In genomic region chr17:81939881-81940385, GRCh38 we compare ENCODE assay signal across 17 cellular contexts. TPM values are rescaled to one million over a fixed set of nuclear protein-coding genes. Genes with fewer than 3 reads are reported as not detected.
DNase-seq lines count a peak whose midpoint lies in the region; ATAC-seq and TF ChIP-seq lines count a peak whose summit lies in the region.
"Had no signal": no experiment of that assay in that cellular context is flagged by ENCODE, and none has a peak within 500 bp of the region (broad histone marks: within the 10 kb centered on the region; RNA-seq: fewer than 3 reads in every experiment).

No MANE protein-coding gene starts in this region.

- H3K9me3 ChIP-seq in breast epithelium = no peaks in the 10 kb centered on the region
- H3K9me3 ChIP-seq in aorta (ENCODE audit: control insufficient read depth, low read length) = no peaks in the 10 kb centered on the region
- no peaks in the 10 kb centered on the region for H3K9me3 ChIP-seq in BE2C
- H3K9me3 ChIP-seq: adrenal gland, transverse colon had no signal

- no peaks in the 10 kb centered on the region for H3K9me3 Mint-ChIP-seq in MCF 10A (ENCODE audit: unreplicated experiment)
- H3K9me3 Mint-ChIP-seq: activated B cell treated with CpG ODN at 0.5 μM for 24 hours had no signal

- H3K27ac ChIP-seq in breast epithelium (peak overlapping the region; percentile 50 to 75), aorta (ENCODE audit: low read depth in 1 of 2, low read length in 2 of 2) (no peak overlapping the region)
- H3K27ac ChIP-seq: adrenal gland, transverse colon had no signal

- no peak overlapping the region for H3K4me3 Mint-ChIP-seq in MCF 10A (ENCODE audit: unreplicated experiment)
- H3K4me3 Mint-ChIP-seq: activated B cell treated with CpG ODN at 0.5 μM for 24 hours had no signal

- DNase-seq in breast epithelium (ENCODE audit: low spot score in 2 of 2) (no peak), MCF 10A (ENCODE audit: unreplicated experiment) (no peak), Right ventricle myocardium inferior (ENCODE audit: missing footprints) (peak; percentile 83), nucleus accumbens (lab: John Stamatoyannopoulos, UW) (peak in 41 of 56 donors; percentile 7 to 78 (median 42)), aorta (peak; percentile 88 to 92), BE2C (no peak), NCI-H1048 (lab: John Stamatoyannopoulos, UW) (no peak)
- DNase-seq: activated B cell treated with CpG ODN at 0.5 μM for 24 hours, adrenal gland, NCI-H1105 treated with DMSO at 0.1 percent for 48 hours, NCI-H446, transverse colon had no signal

- H3K27me3 Mint-ChIP-seq in MCF 10A (ENCODE audit: insufficient read depth, unreplicated experiment) = no peaks in the 10 kb centered on the region

- TF ChIP-seq CTCF in breast epithelium (IDR thresholded peaks at IDR 0.05) (no peak), MCF 10A (IDR thresholded peaks at IDR 0.05; ENCODE audit: unreplicated experiment) (no peak), BE2C (IDR thresholded peaks at IDR 0.05; ENCODE audit: low read depth, low read length) (no peak)

- H3K36me3 Mint-ChIP-seq in MCF 10A (ENCODE audit: insufficient read depth, unreplicated experiment) = no peaks in the 10 kb centered on the region

- CTCF ChIA-PET in MCF 10A (lab: Yijun Ruan, JAX) = interaction anchor here (0.5 kb wide), 1 partner anchor 19 kb away, joined by 4 read pairs; no protein-coding TSS in a partner anchor

- TF ChIP-seq POLR2A in breast epithelium (IDR thresholded peaks at IDR 0.05) = no peak

- WGBS in aorta, 2 donors = 11 to 15% methylated on average over 21 of the region's 21 CpGs

- BruUV-seq in MCF 10A (replicated peaks; lab: Mats Ljungman, UMichigan) = no TSS peak

- H3K4me1 Mint-ChIP-seq in MCF 10A (ENCODE audit: insufficient read depth, unreplicated experiment) = peaks cover 7% of the 10 kb centered on the region

- no peaks in the 10 kb centered on the region for H3K36me3 ChIP-seq in breast epithelium
- H3K36me3 ChIP-seq in aorta (ENCODE audit: control insufficient read depth in 1 of 2, insufficient read depth in 2 of 2, low read length in 1 of 2) = no peaks in the 10 kb centered on the region
- peaks cover 7% of the 10 kb centered on the region; the same call in 1 of the 2 replicates for H3K36me3 ChIP-seq in BE2C
- H3K36me3 ChIP-seq: adrenal gland, transverse colon had no signal

- POLR2A ChIA-PET in MCF 10A (lab: Yijun Ruan, JAX) = interaction anchor here (0.7 kb wide), 1 partner anchor 8 kb away, joined by 3 read pairs; no protein-coding TSS in a partner anchor

- H3K4me3 ChIP-seq in breast epithelium (peak overlapping the region in 2 of 3 donors; percentile 25 to 57), aorta (ENCODE audit: low read length in 2 of 2) (no peak overlapping the region), BE2C (ENCODE audit: low read depth, low read length) (no peak overlapping the region)
- H3K4me3 ChIP-seq: adrenal gland, transverse colon had no signal

- intact Hi-C loops in breast epithelium (cut with DNase I; ENCODE audit: low total_unique reads) = no loop called here
- intact Hi-C loops in MCF 10A (cut with micrococcal nuclease) = no loop called here
- intact Hi-C loops in Right ventricle myocardium inferior (cut with DNase I) = loop anchor here (5.0 kb wide), 1 partner anchor 118 kb away; no protein-coding TSS in a partner anchor
- intact Hi-C loops in aorta (cut with DNase I) = no loop called here

- no peak overlapping the region for H3K27ac Mint-ChIP-seq in MCF 10A (ENCODE audit: low read depth, unreplicated experiment)
- H3K27ac Mint-ChIP-seq: activated B cell treated with CpG ODN at 0.5 μM for 24 hours had no signal

- H3K27me3 ChIP-seq in breast epithelium (no peaks in the 10 kb centered on the region), aorta (ENCODE audit: control insufficient read depth in 1 of 2, insufficient read depth in 2 of 2, low read length in 1 of 2) (no peaks in the 10 kb centered on the region), BE2C (no peaks in the 10 kb centered on the region)
- H3K27me3 ChIP-seq: adrenal gland had no signal

- H3K4me1 ChIP-seq in breast epithelium (peaks cover 0 to 5% of the 10 kb centered on the region in 2 donors), aorta (ENCODE audit: control insufficient read depth in 1 of 2, insufficient read depth in 2 of 2, low read length in 2 of 2) (no peaks in the 10 kb centered on the region), BE2C (no peaks in the 10 kb centered on the region)

- ATAC-seq in Right ventricle myocardium inferior (peak; percentile 57), aorta (ENCODE audit: low FRiP score) (peak; percentile 37), GM21528 (IDR thresholded peaks at IDR 0.05; ENCODE audit: low FRiP score, unreplicated experiment) (no peak)

RNA-seq across cellular contexts. Expression of gene PYCR1, which starts 2.8 kb away (rescaled TPM):
- total RNA-seq in breast epithelium (10 to 100 TPM in 2 of 3 donors, 1 to 10 TPM in 1; 3.0 to 30.2 (median 15.5) TPM), MCF 10A (2022) (151 and 154 TPM in 2 replicates), Right ventricle myocardium inferior (6.2 TPM), aorta (10 to 100 TPM in 1 of 2 donors, 1 to 10 TPM in 1; 9.4 to 23.4 TPM)
- polyA plus RNA-seq in aorta = 1 to 10 TPM; 4.3 to 6.4 TPM
- 287 TPM for polyA plus RNA-seq in BE2C (2012; ENCODE audit: insufficient read depth, insufficient read length, low read depth)

RNA-seq across cellular contexts. Expression of gene MYADML2, which starts 7.1 kb away (rescaled TPM):
- total RNA-seq in breast epithelium (not detected), MCF 10A (2022) (not detected in 2 replicates), Right ventricle myocardium inferior (3.7 TPM), aorta (not detected)
- polyA plus RNA-seq in aorta = not detected
- 1.8 TPM for polyA plus RNA-seq in BE2C (2012; ENCODE audit: insufficient read depth, insufficient read length, low read depth)
- total RNA-seq: A172, activated B cell treated with CpG ODN at 0.5 μM for 24 hours, adrenal gland, glomerular endothelial cell, lower leg skin, transverse colon had no signal
- polyA plus RNA-seq: adrenal gland had no signal

RNA-seq across cellular contexts. Expression of gene MAFG, which starts 12.4 kb away (rescaled TPM):
- total RNA-seq in breast epithelium (10 to 100 TPM; 12.3 to 15.2 (median 14.1) TPM), MCF 10A (2022) (38.1 and 48.9 TPM in 2 replicates), Right ventricle myocardium inferior (26.2 TPM), aorta (10 to 100 TPM; 29.4 to 38.6 TPM)
- 10 to 100 TPM in 1 of 2 donors, 1 to 10 TPM in 1; 9.9 to 16.0 TPM for polyA plus RNA-seq in aorta
- 43.3 TPM for polyA plus RNA-seq in BE2C (2012; ENCODE audit: insufficient read depth, insufficient read length, low read depth)

RNA-seq across cellular contexts. Expression of gene NOTUM, which starts 21.1 kb away (rescaled TPM):
- under 1 TPM in 1 of 3 donors, not detected in 2; 0.29 TPM for total RNA-seq in breast epithelium
- total RNA-seq in MCF 10A (2022) = not detected in 2 replicates
- 0.89 TPM for total RNA-seq in Right ventricle myocardium inferior
- under 1 TPM in 1 of 2 donors, not detected in 1; 0.60 TPM for total RNA-seq in aorta
- polyA plus RNA-seq in aorta = 1 to 10 TPM in 1 of 2 donors, not detected in 1; 1.0 TPM
- polyA plus RNA-seq in BE2C (2012; ENCODE audit: insufficient read depth, insufficient read length, low read depth) = 6.0 TPM
- total RNA-seq: activated B cell treated with CpG ODN at 0.5 μM for 24 hours, glomerular endothelial cell, transverse colon had no signal
- polyA plus RNA-seq: neural cell had no signal

RNA-seq across cellular contexts. Expression of gene SIRT7, which starts 22.0 kb away (rescaled TPM):
- 10 to 100 TPM; 20.6 to 27.2 (median 25.8) TPM for total RNA-seq in breast epithelium
- total RNA-seq in MCF 10A (2022) = 36.6 and 44.8 TPM in 2 replicates
- total RNA-seq in Right ventricle myocardium inferior = 6.2 TPM
- 10 to 100 TPM; 18.6 to 21.6 TPM for total RNA-seq in aorta
- 10 to 100 TPM in 1 of 2 donors, 1 to 10 TPM in 1; 8.5 to 43.1 TPM for polyA plus RNA-seq in aorta
- polyA plus RNA-seq in BE2C (2012; ENCODE audit: insufficient read depth, insufficient read length, low read depth) = 61.1 TPM

Comparison
In these comparisons a context has a peak if more than half of its experiments do, and no peak if none do; other contexts are left out.
1. DNase-seq: peak in Right ventricle myocardium inferior (single experiment), nucleus accumbens (41 of 56) and aorta (2 of 2); none in breast epithelium (0 of 2), MCF 10A (single experiment), BE2C (single experiment) and NCI-H1048 (single experiment).
2. H3K27ac ChIP-seq: peak in breast epithelium (2 of 2); none in aorta (0 of 2).
3. H3K4me3 ChIP-seq: peak in breast epithelium (2 of 3); none in aorta (0 of 2) and BE2C (single experiment).